2 cellular contexts compared by ENCODE assay signal in the genomic region with DNA sequence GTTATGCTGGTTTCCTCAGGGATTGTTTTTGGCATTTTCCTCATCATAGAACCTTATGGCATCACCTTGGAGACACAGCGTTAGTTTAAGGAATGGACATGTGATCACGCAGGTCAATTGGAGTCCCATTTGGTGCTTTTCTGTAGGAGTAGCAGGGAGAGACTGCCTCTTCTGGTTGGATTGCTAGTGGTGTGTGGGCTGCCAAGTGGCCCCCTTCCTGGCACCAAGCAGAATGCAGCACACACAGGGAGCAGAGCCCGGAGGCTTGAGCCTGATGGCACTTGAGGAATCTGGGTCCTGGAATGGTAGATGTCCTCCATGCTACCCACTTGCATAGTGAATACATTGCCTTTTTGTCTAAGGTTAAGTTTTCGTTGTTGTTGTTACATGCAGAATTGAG.
TF ChIP-seq lines count a peak whose summit lies in the region.

No MANE protein-coding gene starts in this region.

TF ChIP-seq in GM23338, 12 proteins besides CTCF, POLR2A, EP300 and RAD21 (continued from another document):
- TF ChIP-seq ZNF462 (CRISPR knock-in tag; IDR thresholded peaks at IDR 0.05) (no peak), ZNF331 (CRISPR knock-in tag; IDR thresholded peaks at IDR 0.05; ENCODE audit: low read depth) (no peak), EZH2phosphoT487 (IDR thresholded peaks at IDR 0.05; ENCODE audit: unreplicated experiment) (no peak)
TF ChIP-seq in GM23338: peak in this region for 0.

TF ChIP-seq in HEK293, 187 proteins besides CTCF, POLR2A, EP300 and RAD21 (continued from another document):
- no peak for TF ChIP-seq ZNF202 (tag by site-specific recombination; IDR thresholded peaks at IDR 0.05; ENCODE audit: borderline replicate concordance)
- TF ChIP-seq ZNF426 (tag by site-specific recombination; IDR thresholded peaks at IDR 0.05): no peak
- TF ChIP-seq ZNF280C (tag by site-specific recombination; IDR thresholded peaks at IDR 0.05): no peak
- TF ChIP-seq, protein P1, sequence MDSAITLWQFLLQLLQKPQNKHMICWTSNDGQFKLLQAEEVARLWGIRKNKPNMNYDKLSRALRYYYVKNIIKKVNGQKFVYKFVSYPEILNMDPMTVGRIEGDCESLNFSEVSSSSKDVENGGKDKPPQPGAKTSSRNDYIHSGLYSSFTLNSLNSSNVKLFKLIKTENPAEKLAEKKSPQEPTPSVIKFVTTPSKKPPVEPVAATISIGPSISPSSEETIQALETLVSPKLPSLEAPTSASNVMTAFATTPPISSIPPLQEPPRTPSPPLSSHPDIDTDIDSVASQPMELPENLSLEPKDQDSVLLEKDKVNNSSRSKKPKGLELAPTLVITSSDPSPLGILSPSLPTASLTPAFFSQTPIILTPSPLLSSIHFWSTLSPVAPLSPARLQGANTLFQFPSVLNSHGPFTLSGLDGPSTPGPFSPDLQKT (IDR thresholded peaks at IDR 0.05; ENCODE audit: borderline replicate concordance, low read depth, low read length): no peak
- no peak for TF ChIP-seq ZNF707 (tag by site-specific recombination; IDR thresholded peaks at IDR 0.05)
- TF ChIP-seq BCL11B (tag by site-specific recombination; IDR thresholded peaks at IDR 0.05; ENCODE audit: low read depth): no peak
- TF ChIP-seq, protein P2, sequence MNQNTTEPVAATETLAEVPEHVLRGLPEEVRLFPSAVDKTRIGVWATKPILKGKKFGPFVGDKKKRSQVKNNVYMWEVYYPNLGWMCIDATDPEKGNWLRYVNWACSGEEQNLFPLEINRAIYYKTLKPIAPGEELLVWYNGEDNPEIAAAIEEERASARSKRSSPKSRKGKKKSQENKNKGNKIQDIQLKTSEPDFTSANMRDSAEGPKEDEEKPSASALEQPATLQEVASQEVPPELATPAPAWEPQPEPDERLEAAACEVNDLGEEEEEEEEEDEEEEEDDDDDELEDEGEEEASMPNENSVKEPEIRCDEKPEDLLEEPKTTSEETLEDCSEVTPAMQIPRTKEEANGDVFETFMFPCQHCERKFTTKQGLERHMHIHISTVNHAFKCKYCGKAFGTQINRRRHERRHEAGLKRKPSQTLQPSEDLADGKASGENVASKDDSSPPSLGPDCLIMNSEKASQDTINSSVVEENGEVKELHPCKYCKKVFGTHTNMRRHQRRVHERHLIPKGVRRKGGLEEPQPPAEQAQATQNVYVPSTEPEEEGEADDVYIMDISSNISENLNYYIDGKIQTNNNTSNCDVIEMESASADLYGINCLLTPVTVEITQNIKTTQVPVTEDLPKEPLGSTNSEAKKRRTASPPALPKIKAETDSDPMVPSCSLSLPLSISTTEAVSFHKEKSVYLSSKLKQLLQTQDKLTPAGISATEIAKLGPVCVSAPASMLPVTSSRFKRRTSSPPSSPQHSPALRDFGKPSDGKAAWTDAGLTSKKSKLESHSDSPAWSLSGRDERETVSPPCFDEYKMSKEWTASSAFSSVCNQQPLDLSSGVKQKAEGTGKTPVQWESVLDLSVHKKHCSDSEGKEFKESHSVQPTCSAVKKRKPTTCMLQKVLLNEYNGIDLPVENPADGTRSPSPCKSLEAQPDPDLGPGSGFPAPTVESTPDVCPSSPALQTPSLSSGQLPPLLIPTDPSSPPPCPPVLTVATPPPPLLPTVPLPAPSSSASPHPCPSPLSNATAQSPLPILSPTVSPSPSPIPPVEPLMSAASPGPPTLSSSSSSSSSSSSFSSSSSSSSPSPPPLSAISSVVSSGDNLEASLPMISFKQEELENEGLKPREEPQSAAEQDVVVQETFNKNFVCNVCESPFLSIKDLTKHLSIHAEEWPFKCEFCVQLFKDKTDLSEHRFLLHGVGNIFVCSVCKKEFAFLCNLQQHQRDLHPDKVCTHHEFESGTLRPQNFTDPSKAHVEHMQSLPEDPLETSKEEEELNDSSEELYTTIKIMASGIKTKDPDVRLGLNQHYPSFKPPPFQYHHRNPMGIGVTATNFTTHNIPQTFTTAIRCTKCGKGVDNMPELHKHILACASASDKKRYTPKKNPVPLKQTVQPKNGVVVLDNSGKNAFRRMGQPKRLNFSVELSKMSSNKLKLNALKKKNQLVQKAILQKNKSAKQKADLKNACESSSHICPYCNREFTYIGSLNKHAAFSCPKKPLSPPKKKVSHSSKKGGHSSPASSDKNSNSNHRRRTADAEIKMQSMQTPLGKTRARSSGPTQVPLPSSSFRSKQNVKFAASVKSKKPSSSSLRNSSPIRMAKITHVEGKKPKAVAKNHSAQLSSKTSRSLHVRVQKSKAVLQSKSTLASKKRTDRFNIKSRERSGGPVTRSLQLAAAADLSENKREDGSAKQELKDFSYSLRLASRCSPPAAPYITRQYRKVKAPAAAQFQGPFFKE (tag by site-specific recombination; IDR thresholded peaks at IDR 0.05; ENCODE audit: borderline replicate concordance): no peak
